In the genomic region with DNA sequence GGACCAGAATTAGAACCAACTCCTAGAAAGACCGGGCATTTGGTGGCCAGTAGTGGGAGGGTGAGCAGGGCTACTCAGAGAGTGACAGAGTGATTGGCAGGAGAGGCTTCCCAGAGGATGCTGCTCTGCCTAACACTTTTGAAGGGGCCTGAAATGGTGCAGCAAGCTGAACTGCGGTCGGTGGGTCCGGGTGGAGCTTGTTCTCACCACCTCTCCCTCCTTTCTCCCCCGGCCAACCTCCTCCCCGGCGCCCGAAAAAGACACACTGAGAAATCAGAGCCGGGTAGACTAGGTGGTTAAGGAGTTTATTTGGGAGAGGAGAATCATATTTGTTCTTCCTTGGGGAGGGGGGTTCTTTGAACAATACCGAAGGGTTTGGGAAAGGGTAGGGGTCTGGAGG, we compare ENCODE assay signal across 21 cellular contexts. TPM values are rescaled to one million over a fixed set of nuclear protein-coding genes. Genes with fewer than 3 reads are reported as not detected.
DNase-seq lines count a peak whose midpoint lies in the region; TF ChIP-seq lines count a peak whose summit lies in the region.
"Had no signal": no experiment of that assay in that cellular context is flagged by ENCODE, and none has a peak within 500 bp of the region (broad histone marks: within the 10 kb centered on the region; RNA-seq: fewer than 3 reads in every experiment).

No MANE protein-coding gene starts in this region.

- TF ChIP-seq CTCF in endodermal cell (conservative IDR thresholded peaks at IDR 0.05), result no peak
- no peak for TF ChIP-seq CTCF in neutrophil (IDR thresholded peaks at IDR 0.05)
- TF ChIP-seq CTCF in tibial nerve (IDR thresholded peaks at IDR 0.05), result no peak

- H3K27me3 Mint-ChIP-seq in endodermal cell (ENCODE audit: insufficient read depth), result no peaks in the 10 kb centered on the region

- H3K9me3 ChIP-seq in HUES6 (ENCODE audit: control insufficient read depth, insufficient read depth, low read depth, low read length), result peaks cover 7% of the 10 kb centered on the region; the same call in 1 of the 2 replicates
- H3K9me3 ChIP-seq in endodermal cell (ENCODE audit: control insufficient read depth, low read length), result no peaks in the 10 kb centered on the region
- H3K9me3 ChIP-seq in neutrophil, result no peaks in the 10 kb centered on the region
- H3K9me3 ChIP-seq in tibial nerve, result no peaks in the 10 kb centered on the region
- H3K9me3 ChIP-seq: adrenal gland, Caco-2, Peyer's patch, SK-N-SH had no signal

- H3K27me3 ChIP-seq in HUES6 (ENCODE audit: control insufficient read depth, insufficient read depth, low read length), result no peaks in the 10 kb centered on the region
- H3K27me3 ChIP-seq in endodermal cell (ENCODE audit: control insufficient read depth, insufficient read depth, low read length, poor library complexity, severe bottlenecking), result no peaks in the 10 kb centered on the region
- H3K27me3 ChIP-seq in neutrophil, result no peaks in the 10 kb centered on the region
- H3K27me3 ChIP-seq in tibial nerve, result no peaks in the 10 kb centered on the region
- H3K27me3 ChIP-seq: adrenal gland, Peyer's patch had no signal

- no peak for TF ChIP-seq POLR2A in tibial nerve (IDR thresholded peaks at IDR 0.05)

- DNase-seq in ELF-1 (ENCODE audit: low read depth, low spot score) (peak; percentile 34), endodermal cell (no peak), tibial nerve (ENCODE audit: low spot score in 2 of 2) (no peak), UCSD-AML1 (lab: John Stamatoyannopoulos, UW; ENCODE audit: unreplicated experiment) (no peak), H4 (ENCODE audit: low spot score) (no peak)
- DNase-seq in activated T-cell treated with anti-CD3 and anti-CD28 coated beads, Interleukin-2, amount 50 U/mL, for 1 hour, result no peak
- DNase-seq: activated effector memory CD4-positive, alpha-beta T cell treated with Interleukin-2 at 50 U/mL for 16 hours; adrenal gland; AML-193; Caco-2; effector CD8-positive, alpha-beta T cell; hippocampal formation; NCI-H1436; NCI-H2171 treated with DMSO at 0.1 percent for 48 hours; Peyer's patch; SK-N-SH had no signal

- H3K4me1 ChIP-seq in HUES6 (ENCODE audit: control insufficient read depth, insufficient read depth, low read length) (peaks cover 11% of the 10 kb centered on the region; the same call in 1 of the 2 replicates), endodermal cell (ENCODE audit: control insufficient read depth, insufficient read depth, low read length) (no peaks in the 10 kb centered on the region), neutrophil (ENCODE audit: control insufficient read depth in 1 of 2, insufficient read depth in 1 of 2, low read depth in 1 of 2, low read length in 1 of 2) (peaks cover 43 to 51% of the 10 kb centered on the region in 2 experiments), tibial nerve (peaks cover 0 to 43% (median 4%) of the 10 kb centered on the region in 4 donors)
- H3K4me1 ChIP-seq: adrenal gland had no signal

- H3K36me3 ChIP-seq in HUES6 (ENCODE audit: control insufficient read depth, insufficient read depth, low read length) (peaks cover 8% of the 10 kb centered on the region), endodermal cell (ENCODE audit: control insufficient read depth, insufficient read depth, low read length) (peaks cover 7% of the 10 kb centered on the region), neutrophil (peaks cover 5% of the 10 kb centered on the region), tibial nerve (peaks cover 0 to 9% (median 0%) of the 10 kb centered on the region in 3 donors)
- H3K36me3 ChIP-seq: adrenal gland had no signal

- peaks cover 66% of the 10 kb centered on the region for H3K9me3 Mint-ChIP-seq in endodermal cell

- 70% methylated on average over 2 of the region's 10 CpGs; no CpG with 5 or more reads in 1 of the 2 experiments for WGBS in endodermal cell (ENCODE audit: insufficient coverage in 1 of 2, insufficient read length in 1 of 2), 2 experiments
- WGBS in tibial nerve, 2 donors, result 43 to 76% methylated on average over 8 to 10 of the region's 10 CpGs

- H3K4me3 ChIP-seq in HUES6 (ENCODE audit: low read depth, low read length) (peak overlapping the region; percentile 78), endodermal cell (ENCODE audit: low read length) (no peak overlapping the region), neutrophil (ENCODE audit: low read depth in 1 of 2, low read length in 1 of 2) (no peak overlapping the region), tibial nerve (no peak overlapping the region)
- H3K4me3 ChIP-seq: adrenal gland, Peyer's patch had no signal

- peak overlapping the region; percentile 58 for H3K4me3 Mint-ChIP-seq in endodermal cell

- H3K4me1 Mint-ChIP-seq in endodermal cell, result no peaks in the 10 kb centered on the region

- H3K27ac ChIP-seq in HUES6 (ENCODE audit: low read depth, low read length), result no peak overlapping the region
- H3K27ac ChIP-seq in endodermal cell (ENCODE audit: low read depth, low read length), result no peak overlapping the region
- peak overlapping the region; percentile 90 for H3K27ac ChIP-seq in neutrophil
- peak overlapping the region in 2 of 4 donors; percentile 88 to 89 for H3K27ac ChIP-seq in tibial nerve

- H3K9ac ChIP-seq in HUES6 (ENCODE audit: low read length) (no peak overlapping the region), endodermal cell (ENCODE audit: extremely low read depth, low read length, poor library complexity, severe bottlenecking) (no peak overlapping the region)
- H3K9ac ChIP-seq: SK-N-SH had no signal

- no peak for TF ChIP-seq EP300 in tibial nerve (IDR thresholded peaks at IDR 0.05)

- no peak overlapping the region for H3K27ac Mint-ChIP-seq in endodermal cell

- peaks cover 6% of the 10 kb centered on the region for H3K36me3 Mint-ChIP-seq in endodermal cell (ENCODE audit: low read depth)

RNA-seq across cellular contexts. Expression of gene PRICKLE3, which starts 1.4 kb away (rescaled TPM):
- total RNA-seq in endodermal cell (10 to 100 TPM; 10.7 to 12.0 TPM), tibial nerve (10 to 100 TPM; 18.2 to 32.4 (median 24.4) TPM)
- polyA plus RNA-seq in endodermal cell (2013, experiment 1 of 2), result 5.5 TPM
- polyA plus RNA-seq in endodermal cell (2013, experiment 2 of 2), result 5.5 TPM
- total RNA-seq in H4 (2014; rRNA removed; shearing (Covaris generic)), result 2.5 and 6.8 TPM in 2 replicates

RNA-seq across cellular contexts. Expression of gene SYP, which starts 12.5 kb away (rescaled TPM):
- under 1 TPM; 0.48 to 0.51 TPM for total RNA-seq in endodermal cell
- 7.7 TPM for polyA plus RNA-seq in endodermal cell (2013, experiment 1 of 2)
- 5.4 TPM for polyA plus RNA-seq in endodermal cell (2013, experiment 2 of 2)
- 1 to 10 TPM; 3.1 to 9.9 (median 7.7) TPM for total RNA-seq in tibial nerve
- total RNA-seq in H4 (2014; rRNA removed; shearing (Covaris generic)), result 0.19 TPM in 1 of 2 replicates, not detected in the other

RNA-seq across cellular contexts. Expression of gene PLP2, which starts 15.8 kb away (rescaled TPM):
- 1 to 10 TPM; 1.9 to 2.0 TPM for total RNA-seq in endodermal cell
- polyA plus RNA-seq in endodermal cell (2013, experiment 1 of 2), result 3.4 TPM
- polyA plus RNA-seq in endodermal cell (2013, experiment 2 of 2), result 2.3 TPM
- total RNA-seq in tibial nerve, result 10 to 100 TPM; 22.0 to 34.7 (median 31.5) TPM
- 94.5 and 137 TPM in 2 replicates for total RNA-seq in H4 (2014; rRNA removed; shearing (Covaris generic))

RNA-seq across cellular contexts. Expression of gene MAGIX, which starts 25.0 kb away (rescaled TPM):
- total RNA-seq in endodermal cell (1 to 10 TPM; 1.2 to 1.3 TPM), tibial nerve (1 to 10 TPM; 1.7 to 8.1 (median 2.3) TPM)
- 0.46 TPM for polyA plus RNA-seq in endodermal cell (2013, experiment 1 of 2)
- 0.70 TPM for polyA plus RNA-seq in endodermal cell (2013, experiment 2 of 2)
- total RNA-seq in H4 (2014; rRNA removed; shearing (Covaris generic)), result 0.48 and 2.3 TPM in 2 replicates

RNA-seq across cellular contexts. Expression of gene CACNA1F, which starts 45.6 kb away (rescaled TPM):
- total RNA-seq in endodermal cell (under 1 TPM; 0.42 to 0.70 TPM), tibial nerve (1 to 10 TPM in 1 of 4 donors, under 1 TPM in 3; under 0.01 to 1.0 (median 0.40) TPM)
- 0.43 TPM for polyA plus RNA-seq in endodermal cell (2013, experiment 1 of 2)
- 0.46 TPM for polyA plus RNA-seq in endodermal cell (2013, experiment 2 of 2)
- total RNA-seq in H4 (2014; rRNA removed; shearing (Covaris generic)), result not detected in 2 replicates
- total RNA-seq: G401, kidney epithelial cell, osteoblast had no signal
- polyA plus RNA-seq: SK-N-SH had no signal

Comparison
In these comparisons a context has a peak if more than half of its experiments do, and no peak if none do; other contexts are left out.
1. RNA of gene PLP2, which starts 15.8 kb away (total RNA-seq): 94.5 to 137 TPM in H4 and 22.0 to 34.7 TPM in tibial nerve; 1.9 to 2.0 TPM in endodermal cell; every median in the first group is over 4 times any median in the second.